ENCODE assay signal across 22 cellular contexts in the genomic region with DNA sequence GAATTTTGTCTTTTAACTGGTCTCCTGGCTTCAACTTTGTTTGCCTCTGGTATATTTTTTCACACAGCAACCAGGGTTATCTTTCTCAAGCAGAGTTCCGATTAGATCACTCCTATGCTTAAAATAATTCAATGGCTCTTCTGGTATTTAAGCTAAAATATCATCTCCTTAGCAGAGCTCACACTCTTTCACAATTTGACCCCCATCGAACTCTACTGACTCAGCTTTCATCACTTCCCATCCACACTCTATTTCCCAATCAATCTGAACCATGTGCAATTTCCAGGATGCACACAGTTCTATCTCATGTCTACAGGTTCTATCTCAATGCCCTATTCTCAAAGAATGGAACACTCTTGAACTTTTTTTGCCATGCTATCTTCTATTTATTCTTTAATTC.
DNase-seq lines count a peak whose midpoint lies in the region; ATAC-seq and TF ChIP-seq lines count a peak whose summit lies in the region.
"Had no signal": no experiment of that assay in that cellular context is flagged by ENCODE, and none has a peak within 500 bp of the region (broad histone marks: within the 10 kb centered on the region; RNA-seq: fewer than 3 reads in every experiment).

No MANE protein-coding gene starts in this region.

- H3K4me1 ChIP-seq in breast epithelium (no peaks in the 10 kb centered on the region), SJCRH30 (no peaks in the 10 kb centered on the region)

- H3K9me3 Mint-ChIP-seq in MCF 10A (ENCODE audit: unreplicated experiment), result no peaks in the 10 kb centered on the region

- no TSS peak for BruUV-seq in MCF 10A (replicated peaks; lab: Mats Ljungman, UMichigan)

- H3K27ac Mint-ChIP-seq in MCF 10A (ENCODE audit: low read depth, unreplicated experiment), result no peak overlapping the region
- H3K27ac Mint-ChIP-seq: HFFc6; natural killer cell treated with Interleukin-12 subunit alpha and Interleukin-12 subunit beta and Interleukin-15 and Interleukin-18, amount 100 ng/mL, for 72 hours had no signal

- TF ChIP-seq POLR2A in breast epithelium (IDR thresholded peaks at IDR 0.05), result no peak

- H3K27me3 Mint-ChIP-seq in MCF 10A (ENCODE audit: insufficient read depth, unreplicated experiment), result no peaks in the 10 kb centered on the region
- H3K27me3 Mint-ChIP-seq: natural killer cell treated with Interleukin-12 subunit alpha and Interleukin-12 subunit beta and Interleukin-15 and Interleukin-18, amount 100 ng/mL, for 72 hours had no signal

- no peak overlapping the region for H3K4me3 Mint-ChIP-seq in MCF 10A (ENCODE audit: unreplicated experiment)
- H3K4me3 Mint-ChIP-seq: HFFc6; natural killer cell treated with Interleukin-12 subunit alpha and Interleukin-12 subunit beta and Interleukin-15 and Interleukin-18, amount 100 ng/mL, for 72 hours had no signal

- H3K4me3 ChIP-seq in breast epithelium (no peak overlapping the region), fibroblast of mammary gland (ENCODE audit: control insufficient read depth, low read depth, low read length) (no peak overlapping the region), SJCRH30 (no peak overlapping the region)
- H3K4me3 ChIP-seq: BLaER1 treated with 17β-estradiol and CSF1 and Interleukin-3, amounts not matched to agents 10 nM and 100 nM had no signal

- CTCF ChIA-PET in MCF 10A (lab: Yijun Ruan, JAX), result interaction anchor here (0.6 kb wide), 1 partner anchor 582 kb away, joined by 3 read pairs; no protein-coding TSS in a partner anchor

- POLR2A ChIA-PET in MCF 10A (lab: Yijun Ruan, JAX), result interaction anchor here (0.7 kb wide), 1 partner anchor 159 kb away, joined by 3 read pairs; no protein-coding TSS in a partner anchor

- no peaks in the 10 kb centered on the region for H3K36me3 Mint-ChIP-seq in MCF 10A (ENCODE audit: insufficient read depth, unreplicated experiment)
- H3K36me3 Mint-ChIP-seq: natural killer cell treated with Interleukin-12 subunit alpha and Interleukin-12 subunit beta and Interleukin-15 and Interleukin-18, amount 100 ng/mL, for 72 hours had no signal

- H3K27ac ChIP-seq in breast epithelium, result no peak overlapping the region
- no peak overlapping the region for H3K27ac ChIP-seq in SJCRH30

- intact Hi-C loops in MCF 10A (cut with micrococcal nuclease) (loop anchor here (5.0 kb wide), 1 partner anchor 85 kb away; no protein-coding TSS in a partner anchor), breast epithelium (cut with DNase I; ENCODE audit: low total_unique reads) (no loop called here)

- TF ChIP-seq CTCF in MCF 10A (IDR thresholded peaks at IDR 0.05; ENCODE audit: unreplicated experiment) (no peak), breast epithelium (IDR thresholded peaks at IDR 0.05) (no peak), fibroblast of mammary gland (conservative IDR thresholded peaks at IDR 0.05; ENCODE audit: control insufficient read depth, insufficient read depth, low read depth, low read length) (no peak)

- no peaks in the 10 kb centered on the region for H3K9me3 ChIP-seq in breast epithelium
- no peaks in the 10 kb centered on the region for H3K9me3 ChIP-seq in SJCRH30 (replicated peaks)
- H3K9me3 ChIP-seq: BLaER1 treated with 17β-estradiol and CSF1 and Interleukin-3, amounts not matched to agents 10 nM and 100 nM had no signal

- DNase-seq in MCF 10A (ENCODE audit: unreplicated experiment) (peak; percentile 91), breast epithelium (ENCODE audit: low spot score in 2 of 2) (no peak), T1000 (lab: John Stamatoyannopoulos, UW) (peak; percentile 13), fibroblast of mammary gland (ENCODE audit: low read depth) (peak; percentile 89), stromal cell of bone marrow (ENCODE audit: low read depth) (peak; percentile 27), SJCRH30 (no peak)
- no peak for DNase-seq in activated CD4-positive, alpha-beta T cell treated with anti-CD3 and anti-CD28 coated beads for 1 hour
- DNase-seq: activated CD4-positive, alpha-beta T cell treated with anti-CD3 and anti-CD28 coated beads, Interleukin-2, amount 50 U/mL, for 4 hours; activated gamma-delta T cell; amygdala; Calu3; EL; foreskin melanocyte; HFFc6; kidney; NCI-H1436 treated with DMSO at 0.1 percent for 48 hours; NCI-H82; posterior cingulate gyrus; stimulated activated CD4-positive, alpha-beta T cell treated with anti-CD3 and anti-CD28 coated beads, Interleukin-4, amount 100 ng/mL, for 4 hours had no signal

- H3K36me3 ChIP-seq in breast epithelium (no peaks in the 10 kb centered on the region), SJCRH30 (no peaks in the 10 kb centered on the region)
- H3K36me3 ChIP-seq: BLaER1 treated with 17β-estradiol and CSF1 and Interleukin-3, amounts not matched to agents 10 nM and 100 nM had no signal

- H3K4me1 Mint-ChIP-seq in MCF 10A (ENCODE audit: insufficient read depth, unreplicated experiment), result no peaks in the 10 kb centered on the region

- no peak for ATAC-seq in HG03378 (IDR thresholded peaks at IDR 0.05; ENCODE audit: unreplicated experiment)
- ATAC-seq: natural killer cell treated with Interleukin-12 subunit alpha and Interleukin-12 subunit beta and Interleukin-15 and Interleukin-18, amount 100 ng/mL, for 72 hours had no signal

- H3K27me3 ChIP-seq in breast epithelium (no peaks in the 10 kb centered on the region), SJCRH30 (no peaks in the 10 kb centered on the region)
- H3K27me3 ChIP-seq: BLaER1 treated with 17β-estradiol and CSF1 and Interleukin-3, amounts not matched to agents 10 nM and 100 nM had no signal

Comparison
In these comparisons a context has a peak if more than half of its experiments do, and no peak if none do; other contexts are left out.
1. DNase-seq: peak in MCF 10A (single experiment), T1000 (single experiment), fibroblast of mammary gland (single experiment) and stromal cell of bone marrow (single experiment); none in breast epithelium (0 of 2), activated CD4-positive, alpha-beta T cell treated with anti-CD3 and anti-CD28 coated beads for 1 hour (single experiment) and SJCRH30 (0 of 2).